Comparison of ENCODE assay signal across 8 cellular contexts in genomic region chrX:10620121-10620699, GRCh38. TPM values are rescaled to one million over a fixed set of nuclear protein-coding genes. Genes with fewer than 3 reads are reported as not detected.
A peak's percentile ranks its signal among the peaks of the same experiment; 100 is the strongest.
DNase-seq lines count a peak whose midpoint lies in the region; ATAC-seq and FAIRE-seq lines count a peak whose summit lies in the region.

TSS of gene MID1 (minus strand) at chrX:10620585. CDS start at chrX:10567547, 53,038 bp downstream.

- H3K27ac ChIP-seq in ACC112 (ENCODE audit: low read depth, low read length): peak within 1 kb of the TSS; percentile 81

- DNase-seq in GM19239 (ENCODE audit: insufficient read length, low spot score): no peak
- peak; percentile 10 for DNase-seq in NCI-H2196 treated with DMSO at 0.1 percent for 48 hours (lab: John Stamatoyannopoulos, UW; ENCODE audit: unreplicated experiment)
- DNase-seq in anterior cingulate cortex (lab: John Stamatoyannopoulos, UW): peak in 52 of 58 donors; percentile 0 to 67 (median 22)
- DNase-seq in left ventricle myocardium superior: peak; percentile 79
- peak; percentile 36 for DNase-seq in pons (ENCODE audit: low spot score)

- ATAC-seq in left ventricle myocardium superior (peak; percentile 96), HG03571 (IDR thresholded peaks at IDR 0.05; ENCODE audit: unreplicated experiment) (no peak), HG03432 (IDR thresholded peaks at IDR 0.05; ENCODE audit: unreplicated experiment) (no peak)

- H3K27me3 ChIP-seq in ACC112 (ENCODE audit: insufficient read depth, low read length): no peaks in the 10 kb centered on the region

- H3K4me1 ChIP-seq in ACC112 (ENCODE audit: control insufficient read depth, insufficient read depth, low read length, unreplicated experiment): peaks cover 45% of the 10 kb centered on the region

- intact Hi-C loops in left ventricle myocardium superior (cut with micrococcal nuclease): no loop called here

- H3K4me3 ChIP-seq in ACC112 (ENCODE audit: low read depth, low read length): peak within 1 kb of the TSS; percentile 97

- peak within 1 kb of the TSS; percentile 88 for H2AFZ ChIP-seq in ACC112 (ENCODE audit: low read length, unreplicated experiment)

- FAIRE-seq in GM19239 (lab: Jason Lieb, UNC): peak; percentile 74

- peaks cover 49% of the 10 kb centered on the region for H3K79me2 ChIP-seq in ACC112 (ENCODE audit: control insufficient read depth, insufficient read depth, low read length, unreplicated experiment)

- no peaks in the 10 kb centered on the region for H3K36me3 ChIP-seq in ACC112 (ENCODE audit: insufficient read depth, low read length)

RNA-seq across cellular contexts. Expression of gene MID1, which starts in this region (rescaled TPM):
- total RNA-seq in left ventricle myocardium superior: 5.9 TPM
